Comparison of ENCODE assay signal across 1 cellular context in genomic region chrX:13471269-13471668, GRCh38.
TF ChIP-seq lines count a peak whose summit lies in the region.

No MANE protein-coding gene starts in this region.

TF ChIP-seq in SK-N-SH, 30 proteins besides CTCF, POLR2A, EP300 and RAD21 (continued from another document):
- TF ChIP-seq YY1 (IDR thresholded peaks at IDR 0.05; ENCODE audit: low read depth), result no peak
